In the genomic region with DNA sequence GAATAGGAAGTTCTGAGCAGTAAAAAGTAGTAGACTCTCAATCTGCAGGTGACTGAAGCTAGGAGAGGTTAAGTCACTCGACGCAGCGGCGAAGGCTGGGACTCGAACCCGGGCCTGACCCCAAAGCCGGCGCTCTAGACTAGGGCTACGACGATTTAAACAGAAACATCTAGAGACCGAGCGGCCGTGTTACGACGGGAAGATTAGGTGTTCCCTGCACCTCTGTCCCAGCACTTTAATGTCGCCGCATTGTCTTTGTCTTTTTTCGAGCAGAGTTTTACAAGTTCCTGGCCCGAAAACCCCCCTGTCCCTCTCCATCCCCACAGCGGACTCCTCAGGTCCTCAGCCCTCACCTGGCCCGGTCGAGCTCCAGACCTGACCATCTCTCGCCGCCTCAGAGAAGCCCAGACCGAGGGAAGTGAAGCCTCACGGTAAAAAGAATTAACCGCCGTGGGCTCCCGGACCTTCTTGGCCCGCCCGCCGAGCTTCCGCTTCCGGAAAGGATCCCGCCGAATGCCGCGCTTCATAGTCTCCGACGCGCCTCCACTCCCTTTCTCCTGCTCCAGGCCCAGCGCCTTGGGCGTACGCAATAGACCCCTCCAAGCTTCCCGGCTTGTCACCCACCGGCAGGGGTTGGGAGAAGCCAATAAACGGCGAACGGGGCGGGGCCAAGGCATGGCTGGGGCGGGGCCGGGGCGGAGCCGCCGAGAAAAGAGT, we compare ENCODE assay signal across 8 cellular contexts.
DNase-seq lines count a peak whose midpoint lies in the region; ATAC-seq and TF ChIP-seq lines count a peak whose summit lies in the region.

A gene with protein sequence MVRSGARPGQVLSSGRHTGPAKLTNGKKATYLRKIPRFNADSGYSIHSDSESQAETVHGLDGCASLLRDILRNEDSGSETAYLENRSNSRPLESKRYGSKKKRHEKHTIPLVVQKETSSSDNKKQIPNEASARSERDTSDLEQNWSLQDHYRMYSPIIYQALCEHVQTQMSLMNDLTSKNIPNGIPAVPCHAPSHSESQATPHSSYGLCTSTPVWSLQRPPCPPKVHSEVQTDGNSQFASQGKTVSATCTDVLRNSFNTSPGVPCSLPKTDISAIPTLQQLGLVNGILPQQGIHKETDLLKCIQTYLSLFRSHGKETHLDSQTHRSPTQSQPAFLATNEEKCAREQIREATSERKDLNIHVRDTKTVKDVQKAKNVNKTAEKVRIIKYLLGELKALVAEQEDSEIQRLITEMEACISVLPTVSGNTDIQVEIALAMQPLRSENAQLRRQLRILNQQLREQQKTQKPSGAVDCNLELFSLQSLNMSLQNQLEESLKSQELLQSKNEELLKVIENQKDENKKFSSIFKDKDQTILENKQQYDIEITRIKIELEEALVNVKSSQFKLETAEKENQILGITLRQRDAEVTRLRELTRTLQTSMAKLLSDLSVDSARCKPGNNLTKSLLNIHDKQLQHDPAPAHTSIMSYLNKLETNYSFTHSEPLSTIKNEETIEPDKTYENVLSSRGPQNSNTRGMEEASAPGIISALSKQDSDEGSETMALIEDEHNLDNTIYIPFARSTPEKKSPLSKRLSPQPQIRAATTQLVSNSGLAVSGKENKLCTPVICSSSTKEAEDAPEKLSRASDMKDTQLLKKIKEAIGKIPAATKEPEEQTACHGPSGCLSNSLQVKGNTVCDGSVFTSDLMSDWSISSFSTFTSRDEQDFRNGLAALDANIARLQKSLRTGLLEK (minus strand): TSS at position 439 of the 717 bp plus-strand sequence. CDS start 56 bp downstream, at position 383.

- peak; percentile 71 for TF ChIP-seq POLR2A in GM18951 (IDR thresholded peaks at IDR 0.05; ENCODE audit: extremely low read depth, insufficient read depth, insufficient read length)

- peak; percentile 89 for ATAC-seq in HG03175 (IDR thresholded peaks at IDR 0.05; ENCODE audit: unreplicated experiment)

- peak; percentile 88 for DNase-seq in AG08396 (ENCODE audit: low spot score)
- DNase-seq in NCI-H345 (lab: John Stamatoyannopoulos, UW): peak; percentile 92
- peak; percentile 39 to 59 (median 54) for DNase-seq in activated CD4-positive, CD25-positive, alpha-beta regulatory T cell (lab: John Stamatoyannopoulos, UW)
- DNase-seq in central memory CD4-positive, alpha-beta T cell: peak; percentile 58
- DNase-seq in iris pigment epithelial cell (ENCODE audit: low read depth): peak; percentile 97
- peak; percentile 72 to 84 for DNase-seq in stimulated activated CD4-positive, alpha-beta T cell treated with anti-CD3 and anti-CD28 coated beads, Interleukin-12 subunit alpha, Interleukin-12 subunit beta, amount 100 ng/mL, for 24 hours (ENCODE audit: low read depth in 2 of 2)

- in situ Hi-C loops in GM18951 (cut with MboI; ENCODE audit: low sequenced_read_pairs, unreplicated experiment): no loop called here

Comparison
In these comparisons a context has a peak if more than half of its experiments do, and no peak if none do; other contexts are left out.
1. Peak in every context shown above with its lines: DNase-seq and ATAC-seq.